1 cellular context compared by ENCODE assay signal in the genomic region with DNA sequence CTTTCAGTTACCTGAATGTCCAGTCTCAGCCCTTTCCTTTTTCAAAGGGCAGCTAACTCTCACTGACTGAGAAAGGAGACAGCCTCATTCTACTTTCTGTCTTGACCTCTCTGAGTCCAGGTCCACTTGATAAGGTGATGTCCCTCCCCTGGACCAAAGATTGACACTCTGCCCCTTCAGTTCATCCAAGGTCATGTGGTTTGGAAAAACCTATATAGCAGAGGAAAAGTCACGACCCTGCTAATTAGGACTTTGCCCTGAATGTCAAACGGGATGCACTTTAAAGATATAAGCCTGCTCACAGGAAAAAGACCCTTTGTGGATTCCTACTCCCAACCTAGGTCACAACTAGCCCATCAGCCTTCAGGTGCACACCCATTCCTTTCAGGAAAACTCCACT.
TF ChIP-seq lines count a peak whose summit lies in the region.

No MANE protein-coding gene starts in this region.

TF ChIP-seq in HepG2, 621 proteins besides CTCF, POLR2A, EP300 and RAD21 (continued from another document):
- TF ChIP-seq, protein P1, sequence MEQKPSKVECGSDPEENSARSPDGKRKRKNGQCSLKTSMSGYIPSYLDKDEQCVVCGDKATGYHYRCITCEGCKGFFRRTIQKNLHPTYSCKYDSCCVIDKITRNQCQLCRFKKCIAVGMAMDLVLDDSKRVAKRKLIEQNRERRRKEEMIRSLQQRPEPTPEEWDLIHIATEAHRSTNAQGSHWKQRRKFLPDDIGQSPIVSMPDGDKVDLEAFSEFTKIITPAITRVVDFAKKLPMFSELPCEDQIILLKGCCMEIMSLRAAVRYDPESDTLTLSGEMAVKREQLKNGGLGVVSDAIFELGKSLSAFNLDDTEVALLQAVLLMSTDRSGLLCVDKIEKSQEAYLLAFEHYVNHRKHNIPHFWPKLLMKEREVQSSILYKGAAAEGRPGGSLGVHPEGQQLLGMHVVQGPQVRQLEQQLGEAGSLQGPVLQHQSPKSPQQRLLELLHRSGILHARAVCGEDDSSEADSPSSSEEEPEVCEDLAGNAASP (CRISPR knock-in tag; IDR thresholded peaks at IDR 0.05; ENCODE audit: borderline replicate concordance): peak; percentile 90; the same call in 1 of the 2 replicates
- TF ChIP-seq PITX1 (CRISPR knock-in tag; IDR thresholded peaks at IDR 0.05) (0 out of 2 replicates have a peak, but pooled peaks have one; percentile 14), SALL1 (CRISPR knock-in tag; IDR thresholded peaks at IDR 0.05) (peak; percentile 29; the same call in 1 of the 2 replicates), HNRNPLL (IDR thresholded peaks at IDR 0.05; ENCODE audit: low read depth, low read length, poor library complexity, severe bottlenecking) (no peak), AGO1 (IDR thresholded peaks at IDR 0.05; ENCODE audit: low read depth, low read length, poor library complexity, severe bottlenecking) (no peak), RXRB (CRISPR knock-in tag; IDR thresholded peaks at IDR 0.05; ENCODE audit: borderline replicate concordance) (peak; percentile 66; the same call in 1 of the 2 replicates), ZNF777 (CRISPR knock-in tag; IDR thresholded peaks at IDR 0.05) (0 out of 2 replicates have a peak, but pooled peaks have one; percentile 9), CEBPB (IDR thresholded peaks at IDR 0.05; ENCODE audit: borderline replicate concordance, low read depth, low read length) (no peak), ZNF232 (CRISPR knock-in tag; IDR thresholded peaks at IDR 0.05; ENCODE audit: borderline replicate concordance) (0 out of 2 replicates have a peak, but pooled peaks have one; percentile 36), POGZ (CRISPR knock-in tag; IDR thresholded peaks at IDR 0.05) (0 out of 2 replicates have a peak, but pooled peaks have one; percentile 13), NR2F1 (CRISPR knock-in tag; IDR thresholded peaks at IDR 0.05) (0 out of 4 replicates have a peak, but pooled peaks of 1 of the 2 experiments have one; percentile 12), SPEN (CRISPR knock-in tag; IDR thresholded peaks at IDR 0.05; ENCODE audit: low read depth) (no peak), SOX13 (IDR thresholded peaks at IDR 0.05) (no peak; the same call in 1 of the 2 replicates), SOX13 (CRISPR knock-in tag; conservative IDR thresholded peaks at IDR 0.05 in 1 of 2, IDR thresholded peaks at IDR 0.05 in 1 of 2) (peak in 1 of 2 experiments; percentile 45; a peak in 1 of 4 replicates), SRSF1 (optimal IDR thresholded peaks at IDR 0.05; ENCODE audit: low read depth, low read length) (no peak), ESRRA (CRISPR knock-in tag; IDR thresholded peaks at IDR 0.05; ENCODE audit: low read depth) (peak; percentile 81; the same call in 1 of the 2 replicates), HNF4A (CRISPR knock-in tag; IDR thresholded peaks at IDR 0.05) (peak; percentile 86), ZBTB8A (CRISPR knock-in tag; IDR thresholded peaks at IDR 0.05; ENCODE audit: borderline replicate concordance, low read depth) (no peak), ZNF136 (CRISPR knock-in tag; IDR thresholded peaks at IDR 0.05; ENCODE audit: low read depth) (no peak), THYN1 (CRISPR knock-in tag; IDR thresholded peaks at IDR 0.05; ENCODE audit: borderline replicate concordance, low read depth) (no peak), RARA (CRISPR knock-in tag; IDR thresholded peaks at IDR 0.05) (peak; percentile 50), NR2F2 (IDR thresholded peaks at IDR 0.05; ENCODE audit: borderline replicate concordance, low read depth) (peak; percentile 71; the same call in 1 of the 2 replicates), ZNF552 (CRISPR knock-in tag; IDR thresholded peaks at IDR 0.05; ENCODE audit: borderline replicate concordance) (no peak), HDAC2 (CRISPR knock-in tag; IDR thresholded peaks at IDR 0.05) (0 out of 2 replicates have a peak, but pooled peaks have one; percentile 23), POLR2AphosphoS2 (IDR thresholded peaks at IDR 0.05; ENCODE audit: low read depth, low read length) (no peak), MIXL1 (CRISPR knock-in tag; IDR thresholded peaks at IDR 0.05) (0 out of 2 replicates have a peak, but pooled peaks have one; percentile 33)
- TF ChIP-seq, protein P2, sequence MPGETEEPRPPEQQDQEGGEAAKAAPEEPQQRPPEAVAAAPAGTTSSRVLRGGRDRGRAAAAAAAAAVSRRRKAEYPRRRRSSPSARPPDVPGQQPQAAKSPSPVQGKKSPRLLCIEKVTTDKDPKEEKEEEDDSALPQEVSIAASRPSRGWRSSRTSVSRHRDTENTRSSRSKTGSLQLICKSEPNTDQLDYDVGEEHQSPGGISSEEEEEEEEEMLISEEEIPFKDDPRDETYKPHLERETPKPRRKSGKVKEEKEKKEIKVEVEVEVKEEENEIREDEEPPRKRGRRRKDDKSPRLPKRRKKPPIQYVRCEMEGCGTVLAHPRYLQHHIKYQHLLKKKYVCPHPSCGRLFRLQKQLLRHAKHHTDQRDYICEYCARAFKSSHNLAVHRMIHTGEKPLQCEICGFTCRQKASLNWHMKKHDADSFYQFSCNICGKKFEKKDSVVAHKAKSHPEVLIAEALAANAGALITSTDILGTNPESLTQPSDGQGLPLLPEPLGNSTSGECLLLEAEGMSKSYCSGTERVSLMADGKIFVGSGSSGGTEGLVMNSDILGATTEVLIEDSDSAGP (CRISPR knock-in tag; IDR thresholded peaks at IDR 0.05; ENCODE audit: borderline replicate concordance): no peak
- TF ChIP-seq, protein P3, sequence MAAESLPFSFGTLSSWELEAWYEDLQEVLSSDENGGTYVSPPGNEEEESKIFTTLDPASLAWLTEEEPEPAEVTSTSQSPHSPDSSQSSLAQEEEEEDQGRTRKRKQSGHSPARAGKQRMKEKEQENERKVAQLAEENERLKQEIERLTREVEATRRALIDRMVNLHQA (CRISPR knock-in tag; IDR thresholded peaks at IDR 0.05): no peak
- TF ChIP-seq, protein P4, sequence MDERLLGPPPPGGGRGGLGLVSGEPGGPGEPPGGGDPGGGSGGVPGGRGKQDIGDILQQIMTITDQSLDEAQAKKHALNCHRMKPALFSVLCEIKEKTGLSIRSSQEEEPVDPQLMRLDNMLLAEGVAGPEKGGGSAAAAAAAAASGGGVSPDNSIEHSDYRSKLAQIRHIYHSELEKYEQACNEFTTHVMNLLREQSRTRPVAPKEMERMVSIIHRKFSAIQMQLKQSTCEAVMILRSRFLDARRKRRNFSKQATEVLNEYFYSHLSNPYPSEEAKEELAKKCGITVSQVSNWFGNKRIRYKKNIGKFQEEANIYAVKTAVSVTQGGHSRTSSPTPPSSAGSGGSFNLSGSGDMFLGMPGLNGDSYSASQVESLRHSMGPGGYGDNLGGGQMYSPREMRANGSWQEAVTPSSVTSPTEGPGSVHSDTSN (CRISPR knock-in tag; IDR thresholded peaks at IDR 0.05): no peak
- TF ChIP-seq, protein P5, sequence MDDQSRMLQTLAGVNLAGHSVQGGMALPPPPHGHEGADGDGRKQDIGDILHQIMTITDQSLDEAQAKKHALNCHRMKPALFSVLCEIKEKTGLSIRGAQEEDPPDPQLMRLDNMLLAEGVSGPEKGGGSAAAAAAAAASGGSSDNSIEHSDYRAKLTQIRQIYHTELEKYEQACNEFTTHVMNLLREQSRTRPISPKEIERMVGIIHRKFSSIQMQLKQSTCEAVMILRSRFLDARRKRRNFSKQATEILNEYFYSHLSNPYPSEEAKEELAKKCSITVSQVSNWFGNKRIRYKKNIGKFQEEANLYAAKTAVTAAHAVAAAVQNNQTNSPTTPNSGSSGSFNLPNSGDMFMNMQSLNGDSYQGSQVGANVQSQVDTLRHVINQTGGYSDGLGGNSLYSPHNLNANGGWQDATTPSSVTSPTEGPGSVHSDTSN (CRISPR knock-in tag; IDR thresholded peaks at IDR 0.05; ENCODE audit: borderline replicate concordance): no peak
